Comparison of ENCODE assay signal across 26 cellular contexts in genomic region chr7:143733876-143734275, GRCh38. TPM values are rescaled to one million over a fixed set of nuclear protein-coding genes. Genes with fewer than 3 reads are reported as not detected.
"Had no signal": no experiment of that assay in that cellular context is flagged by ENCODE, and none has a peak within 500 bp of the region (broad histone marks: within the 10 kb centered on the region; RNA-seq: fewer than 3 reads in every experiment).

No MANE protein-coding gene starts in this region.

- H3K36me3 ChIP-seq: SJCRH30 had no signal

- ATAC-seq: activated naive CD8-positive, alpha-beta T cell treated with anti-CD3 and anti-CD28 coated beads, Interleukin-2, amount 50 U/mL, for 24 hours; Panc1 had no signal

- H3K27me3 Mint-ChIP-seq: activated CD4-positive, alpha-beta memory T cell treated with anti-CD3 and anti-CD28 coated beads for 36 hours; activated CD4-positive, alpha-beta T cell treated with anti-CD3 and anti-CD28 coated beads, Interleukin-2, amount 10 ng/mL, durations not matched to agents 7 days and 5 days; activated naive CD8-positive, alpha-beta T cell; activated naive CD8-positive, alpha-beta T cell treated with anti-CD3 and anti-CD28 coated beads, Interleukin-2, amount 50 U/mL, for 24 hours; activated T-cell treated with anti-CD3 and anti-CD28 coated beads, Interleukin-2, amount 50 U/mL, for 24 hours had no signal

- DNase-seq: activated CD4-positive, alpha-beta memory T cell treated with anti-CD3 and anti-CD28 coated beads for 36 hours; activated CD4-positive, alpha-beta T cell treated with anti-CD3 and anti-CD28 coated beads, Interleukin-2, amount 10 ng/mL, durations not matched to agents 7 days and 5 days; activated CD4-positive, CD25-positive, alpha-beta regulatory T cell treated with anti-CD3 and anti-CD28 coated beads, Interleukin-2, amount 50 U/mL, for 72 hours; activated effector memory CD4-positive, alpha-beta T cell treated with Interleukin-2 at 50 U/mL for 16 hours; activated naive CD8-positive, alpha-beta T cell treated with anti-CD3 and anti-CD28 coated beads, Interleukin-2, amount 50 U/mL, for 24 hours; activated T-cell treated with anti-CD3 and anti-CD28 coated beads, Interleukin-2, amount 50 U/mL, for 24 hours; anterior cingulate cortex; caudate nucleus; cerebellar nuclear complex; NCI-H1105; NCI-H1417 treated with DMSO at 0.1 percent for 48 hours; NCI-H187 treated with DMSO at 0.1 percent for 48 hours; NCI-H2081; NCI-H2171 treated with DMSO at 0.1 percent for 48 hours; NCI-H2227 treated with DMSO at 0.1 percent for 48 hours; NCI-H446; NCI-H510A treated with DMSO at 0.1 percent for 48 hours; SHP77; SJCRH30 had no signal

- H3K27ac Mint-ChIP-seq: activated CD4-positive, alpha-beta memory T cell treated with anti-CD3 and anti-CD28 coated beads for 36 hours; activated CD4-positive, alpha-beta T cell treated with anti-CD3 and anti-CD28 coated beads, Interleukin-2, amount 10 ng/mL, durations not matched to agents 7 days and 5 days; activated naive CD8-positive, alpha-beta T cell treated with anti-CD3 and anti-CD28 coated beads, Interleukin-2, amount 50 U/mL, for 24 hours; activated T-helper 1 cell treated with anti-CD3 and anti-CD28 coated beads, Interleukin-12 subunit alpha, Interleukin-12 subunit beta, Interleukin-2, Interleukin-4 antibody, amounts not matched to agents 30 ng/mL and 10 ng/mL and 1 ng/mL, durations not matched to agents 14 hours and 24 hours and 36 hours; brain; T-helper 2 cell treated with Interferon-gamma antibody and Interleukin-4, amounts not matched to agents 5 μg/mL and 100 μg/mL, for 36 hours had no signal

- H3K9me3 Mint-ChIP-seq: activated CD4-positive, alpha-beta memory T cell treated with anti-CD3 and anti-CD28 coated beads for 36 hours; activated CD4-positive, alpha-beta T cell treated with anti-CD3 and anti-CD28 coated beads, Interleukin-2, amount 10 ng/mL, durations not matched to agents 7 days and 5 days; activated naive CD8-positive, alpha-beta T cell treated with anti-CD3 and anti-CD28 coated beads, Interleukin-2, amount 50 U/mL, for 24 hours; activated T-cell treated with anti-CD3 and anti-CD28 coated beads, Interleukin-2, amount 50 U/mL, for 24 hours; activated T-helper 1 cell treated with anti-CD3 and anti-CD28 coated beads, Interleukin-12 subunit alpha, Interleukin-12 subunit beta, Interleukin-2, Interleukin-4 antibody, amounts not matched to agents 30 ng/mL and 10 ng/mL and 1 ng/mL, durations not matched to agents 14 hours and 24 hours and 36 hours; brain; T-helper 2 cell treated with Interferon-gamma antibody and Interleukin-4, amounts not matched to agents 5 μg/mL and 100 μg/mL, for 36 hours had no signal

- H3K9me3 ChIP-seq: SJCRH30 had no signal

- H3K4me3 Mint-ChIP-seq: activated CD4-positive, alpha-beta memory T cell treated with anti-CD3 and anti-CD28 coated beads for 36 hours; activated CD4-positive, alpha-beta T cell treated with anti-CD3 and anti-CD28 coated beads, Interleukin-2, amount 10 ng/mL, durations not matched to agents 7 days and 5 days; activated naive CD8-positive, alpha-beta T cell; activated naive CD8-positive, alpha-beta T cell treated with anti-CD3 and anti-CD28 coated beads, Interleukin-2, amount 50 U/mL, for 24 hours; activated T-cell treated with anti-CD3 and anti-CD28 coated beads, Interleukin-2, amount 50 U/mL, for 24 hours; activated T-helper 1 cell treated with anti-CD3 and anti-CD28 coated beads, Interleukin-12 subunit alpha, Interleukin-12 subunit beta, Interleukin-2, Interleukin-4 antibody, amounts not matched to agents 30 ng/mL and 10 ng/mL and 1 ng/mL, durations not matched to agents 14 hours and 24 hours and 36 hours; brain; T-helper 2 cell treated with Interferon-gamma antibody and Interleukin-4, amounts not matched to agents 5 μg/mL and 100 μg/mL, for 36 hours had no signal

- H3K4me3 ChIP-seq: SJCRH30, SK-N-MC had no signal

- H3K27ac ChIP-seq: SJCRH30, SK-N-MC had no signal

- H3K4me1 ChIP-seq: SJCRH30 had no signal

- H3K36me3 Mint-ChIP-seq: brain had no signal

RNA-seq across cellular contexts. Expression of gene CTAGE6, which starts 23.6 kb away (rescaled TPM):
- total RNA-seq: activated T-helper 1 cell treated with anti-CD3 and anti-CD28 coated beads, Interleukin-12 subunit alpha, Interleukin-12 subunit beta, Interleukin-2, Interleukin-4 antibody, amounts not matched to agents 30 ng/mL and 10 ng/mL and 1 ng/mL, durations not matched to agents 14 hours and 24 hours and 36 hours; M059J; SJCRH30 had no signal
